In the genomic region with DNA sequence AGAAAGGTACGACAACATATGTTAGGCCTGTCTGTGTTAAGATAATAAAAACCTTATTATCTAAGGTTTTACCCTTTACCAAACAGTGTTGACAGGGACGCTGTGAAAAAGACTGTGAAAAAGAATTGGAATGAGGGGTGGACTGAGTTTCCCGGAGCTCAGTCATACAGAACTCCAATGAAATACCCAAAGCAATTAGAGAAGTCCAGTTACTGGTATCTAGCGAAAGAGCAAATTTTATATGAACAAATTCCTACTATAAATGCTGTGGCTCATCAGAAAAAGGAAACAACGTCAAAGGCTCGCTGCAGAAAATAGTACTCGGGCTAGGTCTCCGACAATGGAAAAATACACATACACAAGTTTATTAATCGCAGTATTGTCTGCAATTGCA, we compare ENCODE assay signal across 8 cellular contexts. TPM values are rescaled to one million over a fixed set of nuclear protein-coding genes. Genes with fewer than 3 reads are reported as not detected.
DNase-seq lines count a peak whose midpoint lies in the region; ATAC-seq and TF ChIP-seq lines count a peak whose summit lies in the region.

No MANE protein-coding gene starts in this region.

- H3K4me3 ChIP-seq in Panc1 (ENCODE audit: low read depth in 2 of 2, low read length in 2 of 2) (peak overlapping the region; percentile 96 to 97), esophagus squamous epithelium (peak overlapping the region; percentile 80 to 98 (median 90)), parathyroid adenoma (ENCODE audit: low read depth, low read length) (peak overlapping the region; percentile 90)

- H3K27me3 ChIP-seq in Panc1 (ENCODE audit: control insufficient read depth, insufficient read depth, low read length) (no peaks in the 10 kb centered on the region), esophagus squamous epithelium (no peaks in the 10 kb centered on the region), parathyroid adenoma (ENCODE audit: control insufficient read depth, insufficient read depth, low read length) (no peaks in the 10 kb centered on the region)

- H3K27me3 Mint-ChIP-seq in T-helper 1 cell treated with Interleukin-12 subunit alpha and Interleukin-12 subunit beta and Interleukin-4 antibody, amounts not matched to agents 30 μg/mL and 1 μg/mL, for 36 hours (ENCODE audit: low read depth) = no peaks in the 10 kb centered on the region

- H2AFZ ChIP-seq in parathyroid adenoma = peak overlapping the region; percentile 86

- peaks cover 8% of the 10 kb centered on the region for H3K36me3 Mint-ChIP-seq in T-helper 1 cell treated with Interleukin-12 subunit alpha and Interleukin-12 subunit beta and Interleukin-4 antibody, amounts not matched to agents 30 μg/mL and 1 μg/mL, for 36 hours (ENCODE audit: low read depth)

- ATAC-seq in Panc1 = peak; percentile 37
- no peak for ATAC-seq in GM18868 (IDR thresholded peaks at IDR 0.05; ENCODE audit: unreplicated experiment)

- no peaks in the 10 kb centered on the region for H3K9me3 Mint-ChIP-seq in T-helper 1 cell treated with Interleukin-12 subunit alpha and Interleukin-12 subunit beta and Interleukin-4 antibody, amounts not matched to agents 30 μg/mL and 1 μg/mL, for 36 hours

- H3K9me3 ChIP-seq in Panc1 (ENCODE audit: control insufficient read depth, insufficient read depth, low read depth, low read length) (no peaks in the 10 kb centered on the region), esophagus squamous epithelium (no peaks in the 10 kb centered on the region), parathyroid adenoma (ENCODE audit: control insufficient read depth, low read length) (no peaks in the 10 kb centered on the region)

- H3K27ac ChIP-seq in Panc1 (ENCODE audit: low read length) (peak overlapping the region; percentile 98), esophagus squamous epithelium (peak overlapping the region; percentile 88 to 98 (median 96)), parathyroid adenoma (peak overlapping the region; percentile 99)

- WGBS in esophagus squamous epithelium, 2 donors = 11 to 29% methylated on average over 9 of the region's 9 CpGs

- H3K4me2 ChIP-seq in parathyroid adenoma (ENCODE audit: low read length) = peak overlapping the region; percentile 83

- H3K4me1 ChIP-seq in Panc1 (ENCODE audit: control insufficient read depth, insufficient read depth, low read length) (peaks cover 14% of the 10 kb centered on the region), esophagus squamous epithelium (peaks cover 16 to 35% (median 16%) of the 10 kb centered on the region in 3 donors), parathyroid adenoma (no peaks in the 10 kb centered on the region)

- no peak for TF ChIP-seq POLR2A in esophagus squamous epithelium (IDR thresholded peaks at IDR 0.05)

- H3K36me3 ChIP-seq in Panc1 (ENCODE audit: control insufficient read depth, insufficient read depth, low read length) (peaks cover 7% of the 10 kb centered on the region; the same call in 1 of the 2 replicates), esophagus squamous epithelium (peaks cover 0 to 19% (median 0%) of the 10 kb centered on the region in 3 donors), parathyroid adenoma (ENCODE audit: control insufficient read depth, insufficient read depth, low read length) (no peaks in the 10 kb centered on the region)

- no peak for DNase-seq in T-helper 1 cell
- DNase-seq in Panc1 (ENCODE audit: low read depth, low spot score) = no peak
- no peak for DNase-seq in esophagus squamous epithelium (lab: John Stamatoyannopoulos, UW)
- no peak for DNase-seq in A172 (ENCODE audit: low spot score)
- no peak for DNase-seq in stimulated activated CD4-positive, alpha-beta T cell treated with anti-CD3 and anti-CD28 coated beads, Interleukin-2, amount 100 ng/mL, for 48 hours

- peak overlapping the region; percentile 92 for H3K4me3 Mint-ChIP-seq in T-helper 1 cell treated with Interleukin-12 subunit alpha and Interleukin-12 subunit beta and Interleukin-4 antibody, amounts not matched to agents 30 μg/mL and 1 μg/mL, for 36 hours

- H3K4me1 Mint-ChIP-seq in T-helper 1 cell treated with Interleukin-12 subunit alpha and Interleukin-12 subunit beta and Interleukin-4 antibody, amounts not matched to agents 30 μg/mL and 1 μg/mL, for 36 hours (ENCODE audit: low read depth) = peaks cover 30% of the 10 kb centered on the region

- H3K9ac ChIP-seq in parathyroid adenoma = no peak overlapping the region

- intact Hi-C loops in Panc1 (cut with micrococcal nuclease; ENCODE audit: unreplicated experiment) (loop anchor here (5.0 to 10.0 kb wide), 2 partner anchors 105 to 132 kb away; a partner anchor contains a TSS), esophagus squamous epithelium (cut with DNase I) (no loop called here)

- peak overlapping the region; percentile 99 for H3K27ac Mint-ChIP-seq in T-helper 1 cell treated with Interleukin-12 subunit alpha and Interleukin-12 subunit beta and Interleukin-4 antibody, amounts not matched to agents 30 μg/mL and 1 μg/mL, for 36 hours

- in situ Hi-C loops in Panc1 (cut with HindIII; ENCODE audit: low pct_unique_long_range_greater_than_20kb, low sequenced_read_pairs) = no loop called here

- POLR2A ChIA-PET in Panc1 (lab: Charles Lee) = interaction anchor here (0.6 kb wide), 1 partner anchor 558 kb away, joined by 3 read pairs; a partner anchor contains a TSS

- no TSS peak for BruUV-seq in Panc1 (replicated peaks; lab: Mats Ljungman, UMichigan)

- TF ChIP-seq CTCF in Panc1 (IDR thresholded peaks at IDR 0.05) = no peak; the same call in 1 of the 2 replicates
- no peak for TF ChIP-seq CTCF in esophagus squamous epithelium (IDR thresholded peaks at IDR 0.05)
- no peak for TF ChIP-seq CTCF in parathyroid adenoma (IDR thresholded peaks at IDR 0.05)

- CTCF ChIA-PET in Panc1 (lab: Charles Lee) = interaction anchor here (1.1 to 1.2 kb wide), 2 partner anchors 19 to 61 kb away, joined by 3 to 4 read pairs; no protein-coding TSS in a partner anchor

- peaks cover 19% of the 10 kb centered on the region for H3K79me2 ChIP-seq in parathyroid adenoma

RNA-seq across cellular contexts. Expression of a gene that starts 0.7 kb away (rescaled TPM):
- 22.2 TPM for total RNA-seq in Panc1 (2021; ENCODE audit: unreplicated experiment)
- 10.1 TPM for polyA plus RNA-seq in Panc1 (2012; ENCODE audit: insufficient read length)
- 10 to 100 TPM in 3 of 4 donors, 1 to 10 TPM in 1; 7.0 to 36.7 (median 12.2) TPM for total RNA-seq in esophagus squamous epithelium
- total RNA-seq in A172 (2014; rRNA removed; shearing (Covaris generic)) = 30.7 and 37.9 TPM in 2 replicates

RNA-seq across cellular contexts. Expression of a gene that starts 38.2 kb away (rescaled TPM):
- total RNA-seq in Panc1 (2021; ENCODE audit: unreplicated experiment) (4.0 TPM), esophagus squamous epithelium (1 to 10 TPM; 1.4 to 2.2 (median 1.8) TPM)
- 3.1 TPM for polyA plus RNA-seq in Panc1 (2012; ENCODE audit: insufficient read length)
- 1.3 and 3.1 TPM in 2 replicates for total RNA-seq in A172 (2014; rRNA removed; shearing (Covaris generic))
